6 cellular contexts compared by ENCODE assay signal in genomic region chr7:38259157-38259556, GRCh38.
A peak's percentile ranks its signal among the peaks of the same experiment; 100 is the strongest.
DNase-seq lines count a peak whose midpoint lies in the region; ATAC-seq lines count a peak whose summit lies in the region.
"Not testable (repeated sequence)": the region's sequence is repeated elsewhere in the genome, so short reads cannot be mapped to it uniquely, and the experiment has no call there.

No MANE protein-coding gene starts in this region.

- CTCF ChIA-PET in CD8-positive, alpha-beta memory T cell (lab: Charles Lee): not testable (repeated sequence)
- CTCF ChIA-PET in T-cell (lab: Charles Lee): interaction anchor here in 1 of 2 donors (1.3 kb wide), 1 partner anchor 71 kb away, joined by 4 read pairs; no protein-coding TSS in a partner anchor

- peak overlapping the region; percentile 40 to 93 (median 89) for H3K27ac Mint-ChIP-seq in CD8-positive, alpha-beta memory T cell
- peak overlapping the region; percentile 31 to 39 for H3K27ac Mint-ChIP-seq in T-cell
- peak overlapping the region; percentile 77 for H3K27ac Mint-ChIP-seq in activated T-cell treated with anti-CD3 and anti-CD28 coated beads, Interleukin-2, amount 50 U/mL, for 24 hours
- peak overlapping the region; percentile 38 to 82 for H3K27ac Mint-ChIP-seq in effector memory CD8-positive, alpha-beta T cell
- peak overlapping the region; percentile 97 to 99 for H3K27ac Mint-ChIP-seq in natural killer cell treated with Interleukin-12 subunit alpha and Interleukin-12 subunit beta and Interleukin-15 and Interleukin-18, amount 100 ng/mL, for 72 hours
- H3K27ac Mint-ChIP-seq in stimulated activated naive CD8-positive, alpha-beta T cell treated with anti-CD3 and anti-CD28 coated beads, Interleukin-15, Interleukin-2, amounts not matched to agents 100 ng/mL and 50 ng/mL, for 24 hours: peak overlapping the region; percentile 31

- not testable (repeated sequence) for H3K9me3 Mint-ChIP-seq in CD8-positive, alpha-beta memory T cell; T-cell; activated T-cell treated with anti-CD3 and anti-CD28 coated beads, Interleukin-2, amount 50 U/mL, for 24 hours; effector memory CD8-positive, alpha-beta T cell; natural killer cell treated with Interleukin-12 subunit alpha and Interleukin-12 subunit beta and Interleukin-15 and Interleukin-18, amount 100 ng/mL, for 72 hours; stimulated activated naive CD8-positive, alpha-beta T cell treated with anti-CD3 and anti-CD28 coated beads, Interleukin-15, Interleukin-2, amounts not matched to agents 100 ng/mL and 50 ng/mL, for 24 hours

- H3K4me3 ChIP-seq in CD8-positive, alpha-beta memory T cell (ENCODE audit: low read length): not testable (repeated sequence)

- not testable (repeated sequence) for H3K27ac ChIP-seq in CD8-positive, alpha-beta memory T cell (ENCODE audit: low read depth, low read length)

- H3K27me3 ChIP-seq in CD8-positive, alpha-beta memory T cell (ENCODE audit: insufficient read depth, low read length, poor library complexity, severe bottlenecking): not testable (repeated sequence)

- DNase-seq in CD8-positive, alpha-beta memory T cell; T-cell; activated T-cell treated with anti-CD3 and anti-CD28 coated beads, Interleukin-2, amount 50 U/mL, for 24 hours; effector memory CD8-positive, alpha-beta T cell; natural killer cell treated with Interleukin-12 subunit alpha and Interleukin-12 subunit beta and Interleukin-15 and Interleukin-18, amount 100 ng/mL, for 72 hours (ENCODE audit: low spot score): not testable (repeated sequence)

- H3K27me3 Mint-ChIP-seq in CD8-positive, alpha-beta memory T cell; T-cell; activated T-cell treated with anti-CD3 and anti-CD28 coated beads, Interleukin-2, amount 50 U/mL, for 24 hours; effector memory CD8-positive, alpha-beta T cell; natural killer cell treated with Interleukin-12 subunit alpha and Interleukin-12 subunit beta and Interleukin-15 and Interleukin-18, amount 100 ng/mL, for 72 hours; stimulated activated naive CD8-positive, alpha-beta T cell treated with anti-CD3 and anti-CD28 coated beads, Interleukin-15, Interleukin-2, amounts not matched to agents 100 ng/mL and 50 ng/mL, for 24 hours: not testable (repeated sequence)

- POLR2A ChIA-PET in CD8-positive, alpha-beta memory T cell (lab: Charles Lee); T-cell (lab: Charles Lee): not testable (repeated sequence)

- H3K4me3 Mint-ChIP-seq in CD8-positive, alpha-beta memory T cell: peak overlapping the region in 5 of 7 donors; percentile 26 to 78 (median 64)
- H3K4me3 Mint-ChIP-seq in T-cell: peak overlapping the region in 1 of 3 donors; percentile 34
- H3K4me3 Mint-ChIP-seq in activated T-cell treated with anti-CD3 and anti-CD28 coated beads, Interleukin-2, amount 50 U/mL, for 24 hours; stimulated activated naive CD8-positive, alpha-beta T cell treated with anti-CD3 and anti-CD28 coated beads, Interleukin-15, Interleukin-2, amounts not matched to agents 100 ng/mL and 50 ng/mL, for 24 hours: not testable (repeated sequence)
- H3K4me3 Mint-ChIP-seq in effector memory CD8-positive, alpha-beta T cell: peak overlapping the region; percentile 27 to 43
- H3K4me3 Mint-ChIP-seq in natural killer cell treated with Interleukin-12 subunit alpha and Interleukin-12 subunit beta and Interleukin-15 and Interleukin-18, amount 100 ng/mL, for 72 hours: peak overlapping the region; percentile 86

- H3K36me3 Mint-ChIP-seq in CD8-positive, alpha-beta memory T cell: peaks cover 1 to 43% (median 3%) of the 10 kb centered on the region in 3 donors
- not testable (repeated sequence) for H3K36me3 Mint-ChIP-seq in T-cell; activated T-cell treated with anti-CD3 and anti-CD28 coated beads, Interleukin-2, amount 50 U/mL, for 24 hours (ENCODE audit: low read depth); stimulated activated naive CD8-positive, alpha-beta T cell treated with anti-CD3 and anti-CD28 coated beads, Interleukin-15, Interleukin-2, amounts not matched to agents 100 ng/mL and 50 ng/mL, for 24 hours (ENCODE audit: low read depth)
- H3K36me3 Mint-ChIP-seq in effector memory CD8-positive, alpha-beta T cell (ENCODE audit: insufficient read depth): peaks cover 70% of the 10 kb centered on the region
- peaks cover 43% of the 10 kb centered on the region for H3K36me3 Mint-ChIP-seq in natural killer cell treated with Interleukin-12 subunit alpha and Interleukin-12 subunit beta and Interleukin-15 and Interleukin-18, amount 100 ng/mL, for 72 hours

- not testable (repeated sequence) for H3K36me3 ChIP-seq in CD8-positive, alpha-beta memory T cell (ENCODE audit: insufficient read depth, low read length)

- not testable (repeated sequence) for ATAC-seq in T-cell (replicated peaks in 1 of 4)
- peak; percentile 79 for ATAC-seq in effector memory CD8-positive, alpha-beta T cell (replicated peaks)
- ATAC-seq in natural killer cell treated with Interleukin-12 subunit alpha and Interleukin-12 subunit beta and Interleukin-15 and Interleukin-18, amount 100 ng/mL, for 72 hours: peak; percentile 40 to 80

- peaks cover 22 to 50% (median 31%) of the 10 kb centered on the region in 3 donors for H3K4me1 Mint-ChIP-seq in CD8-positive, alpha-beta memory T cell
- peaks cover 0 to 23% (median 7%) of the 10 kb centered on the region in 3 donors for H3K4me1 Mint-ChIP-seq in T-cell
- not testable (repeated sequence) for H3K4me1 Mint-ChIP-seq in activated T-cell treated with anti-CD3 and anti-CD28 coated beads, Interleukin-2, amount 50 U/mL, for 24 hours (ENCODE audit: low read depth)
- H3K4me1 Mint-ChIP-seq in effector memory CD8-positive, alpha-beta T cell (ENCODE audit: low read depth in 2 of 2): peaks cover 4 to 13% of the 10 kb centered on the region in 2 donors
- peaks cover 71 to 83% of the 10 kb centered on the region in 2 donors for H3K4me1 Mint-ChIP-seq in natural killer cell treated with Interleukin-12 subunit alpha and Interleukin-12 subunit beta and Interleukin-15 and Interleukin-18, amount 100 ng/mL, for 72 hours (ENCODE audit: low read depth in 2 of 2)
- H3K4me1 Mint-ChIP-seq in stimulated activated naive CD8-positive, alpha-beta T cell treated with anti-CD3 and anti-CD28 coated beads, Interleukin-15, Interleukin-2, amounts not matched to agents 100 ng/mL and 50 ng/mL, for 24 hours (ENCODE audit: low read depth): peaks cover 25% of the 10 kb centered on the region

- not testable (repeated sequence) for H3K9me3 ChIP-seq in CD8-positive, alpha-beta memory T cell (ENCODE audit: low read length)

- not testable (repeated sequence) for H3K4me1 ChIP-seq in CD8-positive, alpha-beta memory T cell (ENCODE audit: insufficient read depth, low read length)

Comparison
In these comparisons a context has a peak if more than half of its experiments do, and no peak if none do; other contexts are left out.
1. H3K27ac Mint-ChIP-seq: peak in every context shown above with its lines; median percentile 98 in natural killer cell treated with Interleukin-12 subunit alpha and Interleukin-12 subunit beta and Interleukin-15 and Interleukin-18, amount 100 ng/mL, for 72 hours; 89 in CD8-positive, alpha-beta memory T cell; 77 in activated T-cell treated with anti-CD3 and anti-CD28 coated beads, Interleukin-2, amount 50 U/mL, for 24 hours; 60 in effector memory CD8-positive, alpha-beta T cell; 35 in T-cell; 31 in stimulated activated naive CD8-positive, alpha-beta T cell treated with anti-CD3 and anti-CD28 coated beads, Interleukin-15, Interleukin-2, amounts not matched to agents 100 ng/mL and 50 ng/mL, for 24 hours.